Comparison of ENCODE assay signal across 8 cellular contexts in the genomic region with DNA sequence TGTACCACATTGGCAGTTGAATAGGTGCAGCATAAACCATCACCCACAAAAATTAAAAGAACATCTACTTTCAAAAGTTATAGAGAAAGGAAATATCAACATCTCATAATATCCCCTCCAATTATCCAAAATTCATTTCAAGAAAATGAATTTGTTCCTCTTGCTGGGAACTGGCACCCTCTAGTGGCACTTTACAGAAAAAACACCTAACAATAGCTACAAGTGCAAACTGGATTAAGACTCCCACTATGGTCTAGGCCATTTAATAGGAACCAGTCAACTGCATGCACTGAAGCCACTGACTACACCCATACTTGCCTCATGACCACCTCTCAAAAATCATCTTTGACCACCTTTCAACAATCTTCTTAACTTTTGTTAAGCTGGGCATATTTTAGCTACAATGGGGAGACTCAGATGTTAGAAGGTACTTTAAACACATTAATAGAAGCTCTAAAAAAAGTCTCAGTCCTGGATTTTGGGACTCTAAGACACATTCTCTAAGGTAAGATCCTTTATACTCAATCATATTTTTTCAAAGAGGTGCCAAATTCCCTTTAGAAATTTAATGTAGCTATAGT. TPM values are rescaled to one million over a fixed set of nuclear protein-coding genes. Genes with fewer than 3 reads are reported as not detected.
A peak's percentile ranks its signal among the peaks of the same experiment; 100 is the strongest.
DNase-seq lines count a peak whose midpoint lies in the region; ATAC-seq, FAIRE-seq and TF ChIP-seq lines count a peak whose summit lies in the region.

No MANE protein-coding gene starts in this region.

- TF ChIP-seq CTCF in MM.1S (IDR thresholded peaks at IDR 0.05; ENCODE audit: low read length) (peak; percentile 82), nephron progenitor cell (IDR thresholded peaks at IDR 0.05) (peak; percentile 76)

- H3K36me3 Mint-ChIP-seq in T-helper 17 cell (ENCODE audit: low read depth) (peaks cover 12% of the 10 kb centered on the region), nephron progenitor cell (ENCODE audit: low read depth) (peaks cover 57% of the 10 kb centered on the region)

- TF ChIP-seq POLR2A in GM12891 (IDR thresholded peaks at IDR 0.05; ENCODE audit: low read depth, low read length): no peak

- H3K27me3 Mint-ChIP-seq in T-helper 17 cell: no peaks in the 10 kb centered on the region
- H3K27me3 Mint-ChIP-seq in nephron progenitor cell (ENCODE audit: low read depth, poor library complexity): no peaks in the 10 kb centered on the region

- no peaks in the 10 kb centered on the region for H4K20me1 ChIP-seq in MM.1S (ENCODE audit: insufficient read depth, low read length)

- no peak overlapping the region for H3K4me2 ChIP-seq in MM.1S (ENCODE audit: low read depth, low read length)

- no peaks in the 10 kb centered on the region for H3K79me2 ChIP-seq in MM.1S (ENCODE audit: low read length)

- peaks cover 17% of the 10 kb centered on the region for H3K4me1 Mint-ChIP-seq in T-helper 17 cell
- no peaks in the 10 kb centered on the region for H3K4me1 Mint-ChIP-seq in nephron progenitor cell

- H3F3A ChIP-seq in MM.1S (ENCODE audit: insufficient read depth, low read length): peaks cover 7% of the 10 kb centered on the region; the same call in 1 of the 2 replicates

- peak; percentile 33 for FAIRE-seq in GM12891 (lab: Jason Lieb, UNC)

- no peak overlapping the region for H3K4me3 ChIP-seq in MM.1S (ENCODE audit: low read length)

- H3K9me3 ChIP-seq in MM.1S (replicated peaks; ENCODE audit: insufficient read depth, low read length): no peaks in the 10 kb centered on the region
- no peaks in the 10 kb centered on the region for H3K9me3 ChIP-seq in T-helper 17 cell (ENCODE audit: control insufficient read depth, low read length, poor library complexity, severe bottlenecking)

- peak; percentile 55 to 65 for DNase-seq in AML-193 (lab: John Stamatoyannopoulos, UW)
- DNase-seq in GM12891 (ENCODE audit: insufficient read length, low spot score): no peak
- peak; percentile 43 for DNase-seq in MM.1S
- no peak for DNase-seq in T-helper 17 cell
- peak; percentile 33 for DNase-seq in fibroblast of gingiva (ENCODE audit: low read depth)
- no peak for DNase-seq in nephron progenitor cell
- no peak for DNase-seq in cortex of kidney (lab: John Stamatoyannopoulos, UW)

- no peaks in the 10 kb centered on the region for H3K9me2 ChIP-seq in MM.1S (replicated peaks; ENCODE audit: insufficient read depth, low read length)

- peak; percentile 70 for ATAC-seq in T-helper 17 cell
- no peak for ATAC-seq in GM19467 (IDR thresholded peaks at IDR 0.05; ENCODE audit: unreplicated experiment)

- no peak overlapping the region for H3K9ac ChIP-seq in MM.1S (ENCODE audit: low read length)

- peaks cover 11% of the 10 kb centered on the region for H3K4me1 ChIP-seq in MM.1S (ENCODE audit: low read length)

- no peak overlapping the region for H3K27ac ChIP-seq in MM.1S (ENCODE audit: low read length)

- no peak overlapping the region for H2AFZ ChIP-seq in MM.1S (ENCODE audit: low read length)

- H3K9me3 Mint-ChIP-seq in nephron progenitor cell: no peaks in the 10 kb centered on the region

- peaks cover 5% of the 10 kb centered on the region; the same call in 1 of the 2 replicates for H3K36me3 ChIP-seq in MM.1S (replicated peaks; ENCODE audit: insufficient read depth, low read length)

- H3K27me3 ChIP-seq in MM.1S (replicated peaks; ENCODE audit: insufficient read depth, low read length): no peaks in the 10 kb centered on the region

- no peak overlapping the region for H3K27ac Mint-ChIP-seq in T-helper 17 cell
- H3K27ac Mint-ChIP-seq in nephron progenitor cell: no peak overlapping the region

- no peak overlapping the region for H3K4me3 Mint-ChIP-seq in T-helper 17 cell
- H3K4me3 Mint-ChIP-seq in nephron progenitor cell: no peak overlapping the region

TF ChIP-seq in GM12891, 5 proteins besides CTCF, POLR2A, EP300 and RAD21:
- TF ChIP-seq SPI1 (IDR thresholded peaks at IDR 0.05; ENCODE audit: low read depth, low read length) (no peak), TAF1 (IDR thresholded peaks at IDR 0.05; ENCODE audit: low read depth, low read length) (no peak), PAX5 (IDR thresholded peaks at IDR 0.05; ENCODE audit: insufficient read depth, low read length, severe bottlenecking) (no peak), POLR2AphosphoS5 (IDR thresholded peaks at IDR 0.05; ENCODE audit: low read depth, low read length) (no peak), POU2F2 (IDR thresholded peaks at IDR 0.05; ENCODE audit: low read depth, low read length) (no peak)
TF ChIP-seq in GM12891: peak in this region for 0.

RNA-seq across cellular contexts. Expression of gene TRAF6, which starts 17.3 kb away (rescaled TPM):
- 3.0 TPM for polyA plus RNA-seq in GM12891 (2012; ENCODE audit: low read depth, missing spikeins)
- 10 to 100 TPM; 20.2 to 26.2 TPM for total RNA-seq in T-helper 17 cell

Comparison
In these comparisons a context has a peak if more than half of its experiments do, and no peak if none do; other contexts are left out.
1. DNase-seq: peak in AML-193 (2 of 2), MM.1S (single experiment) and fibroblast of gingiva (single experiment); none in GM12891 (single experiment), T-helper 17 cell (0 of 3), nephron progenitor cell (single experiment) and cortex of kidney (single experiment).